26 cellular contexts compared by ENCODE assay signal in the genomic region with DNA sequence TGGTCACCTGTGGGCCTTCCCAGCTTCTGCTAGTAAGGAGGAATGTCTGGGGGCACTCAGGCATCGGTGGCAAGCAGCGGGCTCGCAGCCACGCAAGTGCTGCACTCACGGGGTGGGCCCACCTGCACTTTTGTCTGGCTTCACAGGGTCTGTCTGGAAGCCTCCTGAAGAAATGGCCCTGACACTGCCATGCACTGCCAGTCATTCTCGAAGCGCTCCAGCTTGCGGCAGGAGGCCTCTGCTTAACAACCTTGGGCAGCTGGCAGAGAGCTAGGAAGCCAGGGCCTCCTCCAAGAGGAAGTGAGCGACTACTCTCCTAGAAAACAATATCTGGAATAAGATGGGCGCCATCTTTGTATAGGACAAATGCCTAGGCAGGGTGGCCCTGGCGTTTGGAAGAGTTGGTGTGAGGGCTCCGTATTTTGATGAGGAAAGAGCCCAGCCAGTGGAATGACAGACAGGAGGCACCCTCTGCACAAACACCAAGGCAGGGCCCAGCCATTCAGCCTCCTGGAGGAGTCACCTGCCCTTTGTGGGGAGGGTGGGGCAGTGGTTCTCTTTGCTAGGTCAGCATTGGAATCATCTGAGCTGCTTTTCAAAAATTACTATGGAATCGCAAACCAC.
"Had no signal": no experiment of that assay in that cellular context is flagged by ENCODE, and none has a peak within 500 bp of the region (broad histone marks: within the 10 kb centered on the region; RNA-seq: fewer than 3 reads in every experiment).

No MANE protein-coding gene starts in this region.

- H3K4me3 Mint-ChIP-seq: mesothelial cell of epicardium; naive B cell; natural killer cell; nephron progenitor cell; neural progenitor cell; stimulated activated naive B cell treated with anti-CD40 and anti-IgM and Interleukin-4, amounts not matched to agents 10 μg/mL and 1 μg/mL and 100 μg/mL, for 72 hours had no signal

- H3K36me3 Mint-ChIP-seq: mesothelial cell of epicardium; naive B cell; natural killer cell; neural progenitor cell; stimulated activated naive B cell treated with anti-CD40 and anti-IgM and Interleukin-4, amounts not matched to agents 10 μg/mL and 1 μg/mL and 100 μg/mL, for 72 hours had no signal

- H3K27ac ChIP-seq: heart left ventricle, left ventricle myocardium inferior, neural progenitor cell, pancreas, psoas muscle, right lobe of liver, stomach, testis, thyroid gland, transverse colon, upper lobe of left lung had no signal

- H3K27ac Mint-ChIP-seq: mesothelial cell of epicardium; naive B cell; natural killer cell; nephron progenitor cell; neural progenitor cell; stimulated activated naive B cell treated with anti-CD40 and anti-IgM and Interleukin-4, amounts not matched to agents 10 μg/mL and 1 μg/mL and 100 μg/mL, for 72 hours had no signal

- ATAC-seq: heart left ventricle; natural killer cell; pancreas; psoas muscle; right lobe of liver; stimulated activated naive B cell treated with anti-CD40 and anti-IgM and Interleukin-4, amounts not matched to agents 10 μg/mL and 1 μg/mL and 100 μg/mL, for 72 hours; stimulated activated naive CD8-positive, alpha-beta T cell treated with anti-CD3 and anti-CD28 coated beads, Interleukin-15, Interleukin-2, amounts not matched to agents 100 U/mL and 50 U/mL, for 24 hours had no signal

- H3K9me3 Mint-ChIP-seq: mesothelial cell of epicardium, naive B cell, natural killer cell, nephron progenitor cell, neural progenitor cell had no signal

- H3K36me3 ChIP-seq: heart left ventricle, left ventricle myocardium inferior, neural progenitor cell, pancreas, right lobe of liver, stomach, thyroid gland, transverse colon, upper lobe of left lung had no signal

- H3K4me3 ChIP-seq: heart left ventricle, left ventricle myocardium inferior, lung, neural progenitor cell, pancreas, psoas muscle, right lobe of liver, smooth muscle cell, stomach, testis, thyroid gland, transverse colon, upper lobe of left lung had no signal

- H3K27me3 ChIP-seq: heart left ventricle, neural progenitor cell, pancreas, right lobe of liver, stomach, testis, thyroid gland, transverse colon, upper lobe of left lung had no signal

- H3K9me3 ChIP-seq: heart left ventricle, left ventricle myocardium inferior, pancreas, psoas muscle, right lobe of liver, stomach, testis, thyroid gland, transverse colon, upper lobe of left lung had no signal

- H3K4me1 ChIP-seq: left ventricle myocardium inferior, neural progenitor cell, pancreas, psoas muscle, right lobe of liver, stomach, testis, thyroid gland, transverse colon, upper lobe of left lung had no signal

- H3K4me1 Mint-ChIP-seq: mesothelial cell of epicardium, natural killer cell had no signal

- DNase-seq: heart left ventricle; islet precursor cell; left ventricle myocardium inferior; mesendoderm; naive B cell; natural killer cell; nephron progenitor cell; pancreas; posterior cingulate gyrus; psoas muscle; right lobe of liver; stimulated activated CD4-positive, alpha-beta T cell treated with anti-CD3 and anti-CD28 coated beads, Interleukin-1b, Interleukin-23, amount 100 ng/mL, for 48 hours; stimulated activated CD4-positive, alpha-beta T cell treated with anti-CD3 and anti-CD28 coated beads, Interleukin-2, amount 100 ng/mL, for 48 hours; stimulated activated CD4-positive, alpha-beta T cell treated with anti-CD3 and anti-CD28 coated beads, Interleukin-4, amount 100 ng/mL, for 4 hours; stimulated activated CD8-positive, alpha-beta memory T cell treated with anti-CD3 and anti-CD28 coated beads, Interleukin-4, amount 100 ng/mL, for 48 hours; stimulated activated naive B cell treated with anti-CD40 and anti-IgM and Interleukin-4, amounts not matched to agents 10 μg/mL and 1 μg/mL and 100 μg/mL, for 72 hours; stimulated activated naive CD8-positive, alpha-beta T cell treated with anti-CD3 and anti-CD28 coated beads, Interleukin-15, Interleukin-2, amounts not matched to agents 100 U/mL and 50 U/mL, for 24 hours; stomach; testis; thyroid gland; transverse colon; upper lobe of left lung had no signal
